8 cellular contexts compared by ENCODE assay signal in the genomic region with DNA sequence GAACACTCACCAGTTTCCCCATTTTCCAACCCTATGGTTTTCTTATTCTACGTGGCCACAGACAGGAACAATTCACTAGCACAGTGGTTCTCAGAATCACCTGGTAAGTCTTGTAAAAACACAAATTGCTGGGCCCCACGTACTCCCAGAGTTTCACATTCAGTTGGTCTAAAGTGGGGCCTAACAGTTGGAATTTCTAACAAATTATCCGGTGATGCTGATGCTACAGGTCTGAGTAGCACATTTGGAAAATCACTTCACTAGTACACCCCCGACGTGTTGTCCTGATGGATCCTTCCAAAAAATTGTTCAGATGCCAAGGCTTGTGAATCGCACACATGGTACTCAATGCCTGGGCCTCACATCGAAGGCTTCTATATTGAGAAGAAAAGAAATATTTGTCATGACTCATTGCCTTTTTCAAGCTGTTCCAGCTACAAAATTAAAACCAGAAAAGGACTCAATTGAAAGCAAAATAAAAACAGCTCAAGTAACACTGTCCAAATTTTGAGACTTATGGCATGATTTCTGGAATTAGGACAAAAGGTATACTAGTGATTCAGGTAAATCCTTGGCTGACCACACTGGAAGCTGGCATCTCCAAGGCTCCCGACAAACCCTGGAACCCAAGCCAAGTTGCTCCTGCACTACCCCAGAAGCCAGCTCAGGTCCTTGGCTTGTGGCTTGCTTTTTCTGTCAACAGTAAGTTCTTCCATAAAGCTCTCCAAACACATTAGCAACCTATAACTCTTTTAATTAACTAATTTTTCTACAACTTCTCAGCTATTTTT. TPM values are rescaled to one million over a fixed set of nuclear protein-coding genes. Genes with fewer than 3 reads are reported as not detected.
DNase-seq lines count a peak whose midpoint lies in the region; ATAC-seq and TF ChIP-seq lines count a peak whose summit lies in the region.

No MANE protein-coding gene starts in this region.

- no peak for ATAC-seq in T-helper 17 cell

- H3K9me3 ChIP-seq in T-helper 17 cell (ENCODE audit: control insufficient read depth, low read length, poor library complexity, severe bottlenecking) = no peaks in the 10 kb centered on the region
- H3K9me3 ChIP-seq in subcutaneous abdominal adipose tissue (ENCODE audit: control insufficient read depth in 5 of 5, low read length in 5 of 5) = no peaks in the 10 kb centered on the region

- H3K9me3 Mint-ChIP-seq in T-helper 1 cell treated with Interleukin-12 subunit alpha and Interleukin-12 subunit beta and Interleukin-4 antibody, amounts not matched to agents 30 μg/mL and 1 μg/mL, for 36 hours = no peaks in the 10 kb centered on the region

- DNase-seq in T-helper 1 cell = no peak
- no peak for DNase-seq in T-helper 17 cell
- DNase-seq in fibroblast of the aortic adventitia (ENCODE audit: low read depth) = peak; percentile 98
- DNase-seq in cerebellum (ENCODE audit: low spot score) = no peak
- DNase-seq in activated naive CD4-positive, alpha-beta T cell (lab: John Stamatoyannopoulos, UW) = no peak
- no peak for DNase-seq in COLO668 (lab: John Stamatoyannopoulos, UW; ENCODE audit: unreplicated experiment)

- H3K27me3 ChIP-seq in subcutaneous abdominal adipose tissue (ENCODE audit: control insufficient read depth in 5 of 5, insufficient read depth in 4 of 5, low read length in 5 of 5) = no peaks in the 10 kb centered on the region

- H3K4me3 ChIP-seq in fibroblast of the aortic adventitia (ENCODE audit: low read depth, low read length) (peak overlapping the region; percentile 52), subcutaneous abdominal adipose tissue (ENCODE audit: low read depth in 1 of 5, low read length in 5 of 5) (peak overlapping the region in 3 of 5 donors; percentile 22 to 37 (median 23))

- peaks cover 2 to 39% (median 35%) of the 10 kb centered on the region in 5 donors for H3K4me1 ChIP-seq in subcutaneous abdominal adipose tissue (ENCODE audit: control insufficient read depth in 5 of 5, insufficient read depth in 5 of 5, low read length in 5 of 5)

- no peak for TF ChIP-seq CTCF in fibroblast of the aortic adventitia (IDR thresholded peaks at IDR 0.05; ENCODE audit: insufficient read depth, low read length)

- no peaks in the 10 kb centered on the region for H3K36me3 ChIP-seq in subcutaneous abdominal adipose tissue (ENCODE audit: control insufficient read depth in 5 of 5, insufficient read depth in 5 of 5, low read length in 5 of 5)

- peaks cover 28% of the 10 kb centered on the region for H3K36me3 Mint-ChIP-seq in T-helper 1 cell treated with Interleukin-12 subunit alpha and Interleukin-12 subunit beta and Interleukin-4 antibody, amounts not matched to agents 30 μg/mL and 1 μg/mL, for 36 hours (ENCODE audit: low read depth)
- peaks cover 3% of the 10 kb centered on the region for H3K36me3 Mint-ChIP-seq in T-helper 17 cell (ENCODE audit: low read depth)

- H3K27ac Mint-ChIP-seq in T-helper 1 cell treated with Interleukin-12 subunit alpha and Interleukin-12 subunit beta and Interleukin-4 antibody, amounts not matched to agents 30 μg/mL and 1 μg/mL, for 36 hours = peak overlapping the region; percentile 57
- H3K27ac Mint-ChIP-seq in T-helper 17 cell = peak overlapping the region; percentile 86

- peak overlapping the region in 3 of 5 donors; percentile 19 to 82 (median 24) for H3K9ac ChIP-seq in subcutaneous abdominal adipose tissue (ENCODE audit: low read length in 5 of 5)

- H3K27ac ChIP-seq in subcutaneous abdominal adipose tissue (ENCODE audit: low read depth, low read length) = peak overlapping the region; percentile 98

- H3K4me3 Mint-ChIP-seq in T-helper 1 cell treated with Interleukin-12 subunit alpha and Interleukin-12 subunit beta and Interleukin-4 antibody, amounts not matched to agents 30 μg/mL and 1 μg/mL, for 36 hours = no peak overlapping the region
- H3K4me3 Mint-ChIP-seq in T-helper 17 cell = no peak overlapping the region

- H3K4me1 Mint-ChIP-seq in T-helper 1 cell treated with Interleukin-12 subunit alpha and Interleukin-12 subunit beta and Interleukin-4 antibody, amounts not matched to agents 30 μg/mL and 1 μg/mL, for 36 hours (ENCODE audit: low read depth) = peaks cover 31% of the 10 kb centered on the region
- H3K4me1 Mint-ChIP-seq in T-helper 17 cell = peaks cover 14% of the 10 kb centered on the region

- no peaks in the 10 kb centered on the region for H3K27me3 Mint-ChIP-seq in T-helper 1 cell treated with Interleukin-12 subunit alpha and Interleukin-12 subunit beta and Interleukin-4 antibody, amounts not matched to agents 30 μg/mL and 1 μg/mL, for 36 hours (ENCODE audit: low read depth)
- no peaks in the 10 kb centered on the region for H3K27me3 Mint-ChIP-seq in T-helper 17 cell

RNA-seq across cellular contexts. Expression of a gene that starts 12.9 kb away (rescaled TPM):
- total RNA-seq in T-helper 17 cell (1,000 to 10,000 TPM; 1,558 to 2,042 TPM), fibroblast of the aortic adventitia (ENCODE audit: low replicate concordance) (10,091 and 12,680 TPM in 2 replicates), cerebellum (562 TPM)

RNA-seq across cellular contexts. Expression of a gene that starts 13.7 kb away (rescaled TPM):
- total RNA-seq in T-helper 17 cell (10 to 100 TPM; 10.6 to 15.6 TPM), fibroblast of the aortic adventitia (ENCODE audit: low replicate concordance) (11.9 and 19.1 TPM in 2 replicates), cerebellum (36.7 TPM)
